ENCODE assay signal across 9 cellular contexts in genomic region chr18:11518788-11519685, GRCh38.
DNase-seq lines count a peak whose midpoint lies in the region; ATAC-seq, FAIRE-seq and TF ChIP-seq lines count a peak whose summit lies in the region.
"Had no signal": no experiment of that assay in that cellular context is flagged by ENCODE, and none has a peak within 500 bp of the region (broad histone marks: within the 10 kb centered on the region; RNA-seq: fewer than 3 reads in every experiment).

No MANE protein-coding gene starts in this region.

- no peaks in the 10 kb centered on the region for H3K9me3 Mint-ChIP-seq in activated CD8-positive, alpha-beta T cell treated with anti-CD3 and anti-CD28 coated beads, Interleukin-2, amount 10 ng/mL, durations not matched to agents 7 days and 5 days (ENCODE audit: insufficient read depth)
- H3K9me3 Mint-ChIP-seq: T-helper 1 cell treated with Interleukin-12 subunit alpha and Interleukin-12 subunit beta and Interleukin-4 antibody, amounts not matched to agents 30 μg/mL and 1 μg/mL, for 36 hours had no signal

- TF ChIP-seq CTCF in BE2C (IDR thresholded peaks at IDR 0.05; ENCODE audit: low read depth, low read length) (peak; percentile 79), left ventricle myocardium inferior (IDR thresholded peaks at IDR 0.05; ENCODE audit: borderline replicate concordance) (peak; percentile 70)

- H3K36me3 Mint-ChIP-seq in activated CD8-positive, alpha-beta T cell treated with anti-CD3 and anti-CD28 coated beads, Interleukin-2, amount 10 ng/mL, durations not matched to agents 7 days and 5 days (ENCODE audit: low read depth): no peaks in the 10 kb centered on the region

- H3K4me3 ChIP-seq in BE2C (ENCODE audit: low read depth, low read length): 0 out of 2 replicates have a peak overlapping the region, but pooled peaks have one; percentile 11
- no peak overlapping the region for H3K4me3 ChIP-seq in left ventricle myocardium inferior

- no peak overlapping the region for H3K27ac Mint-ChIP-seq in activated CD8-positive, alpha-beta T cell treated with anti-CD3 and anti-CD28 coated beads, Interleukin-2, amount 10 ng/mL, durations not matched to agents 7 days and 5 days
- H3K27ac Mint-ChIP-seq: T-helper 1 cell treated with Interleukin-12 subunit alpha and Interleukin-12 subunit beta and Interleukin-4 antibody, amounts not matched to agents 30 μg/mL and 1 μg/mL, for 36 hours had no signal

- H3K9me3 ChIP-seq in BE2C (no peaks in the 10 kb centered on the region), left ventricle myocardium inferior (replicated peaks) (no peaks in the 10 kb centered on the region)

- DNase-seq in BE2C: peak; percentile 64
- DNase-seq in GM18507 (ENCODE audit: extremely low spot score, insufficient read length, low read depth): peak; percentile 62
- DNase-seq in NCI-H345 treated with DMSO at 0.1 percent for 48 hours (lab: John Stamatoyannopoulos, UW; ENCODE audit: unreplicated experiment): peak; percentile 10
- peak; percentile 73 for DNase-seq in activated CD8-positive, alpha-beta T cell treated with anti-CD3 and anti-CD28 coated beads, Interleukin-2, amount 10 ng/mL, durations not matched to agents 7 days and 5 days
- DNase-seq in left ventricle myocardium inferior: no peak
- peak; percentile 30 to 35 for DNase-seq in stimulated activated CD4-positive, alpha-beta T cell treated with anti-CD3 and anti-CD28 coated beads, Interleukin-15, amount 100 ng/mL, for 48 hours (ENCODE audit: low read depth in 2 of 2)

- no peak overlapping the region for H3K4me3 Mint-ChIP-seq in activated CD8-positive, alpha-beta T cell treated with anti-CD3 and anti-CD28 coated beads, Interleukin-2, amount 10 ng/mL, durations not matched to agents 7 days and 5 days
- H3K4me3 Mint-ChIP-seq: T-helper 1 cell treated with Interleukin-12 subunit alpha and Interleukin-12 subunit beta and Interleukin-4 antibody, amounts not matched to agents 30 μg/mL and 1 μg/mL, for 36 hours had no signal

- H3K27ac ChIP-seq in left ventricle myocardium inferior (replicated peaks): no peak overlapping the region

- H3K4me1 ChIP-seq in BE2C (no peaks in the 10 kb centered on the region), left ventricle myocardium inferior (no peaks in the 10 kb centered on the region)

- POLR2A ChIA-PET in activated CD8-positive, alpha-beta T cell treated with anti-CD3 and anti-CD28 coated beads, Interleukin-2, amount 10 ng/mL, durations not matched to agents 7 days and 5 days (lab: Charles Lee): no interaction called here

- peak; percentile 88 for ATAC-seq in HG02943 (IDR thresholded peaks at IDR 0.05; ENCODE audit: low read depth, unreplicated experiment)
- ATAC-seq in activated CD8-positive, alpha-beta T cell treated with anti-CD3 and anti-CD28 coated beads, Interleukin-2, amount 10 ng/mL, durations not matched to agents 7 days and 5 days: peak; percentile 72
- ATAC-seq in HG03439 (IDR thresholded peaks at IDR 0.05; ENCODE audit: unreplicated experiment): no peak

- intact Hi-C loops in left ventricle myocardium inferior (cut with micrococcal nuclease): no loop called here

- CTCF ChIA-PET in activated CD8-positive, alpha-beta T cell treated with anti-CD3 and anti-CD28 coated beads, Interleukin-2, amount 10 ng/mL, durations not matched to agents 7 days and 5 days (lab: Charles Lee): interaction anchor here (0.6 to 2.7 kb wide), 13 partner anchors 8 to 732 kb away, joined by 3 to 13 read pairs (median 4); no protein-coding TSS in a partner anchor

- FAIRE-seq in GM18507 (lab: Jason Lieb, UNC): peak; percentile 73

- H3K36me3 ChIP-seq in BE2C: no peaks in the 10 kb centered on the region
- H3K36me3 ChIP-seq in left ventricle myocardium inferior: no peaks in the 10 kb centered on the region

- H3K27me3 Mint-ChIP-seq in activated CD8-positive, alpha-beta T cell treated with anti-CD3 and anti-CD28 coated beads, Interleukin-2, amount 10 ng/mL, durations not matched to agents 7 days and 5 days (ENCODE audit: low read depth): peaks cover 7% of the 10 kb centered on the region

- H3K4me1 Mint-ChIP-seq in activated CD8-positive, alpha-beta T cell treated with anti-CD3 and anti-CD28 coated beads, Interleukin-2, amount 10 ng/mL, durations not matched to agents 7 days and 5 days (ENCODE audit: low read depth): no peaks in the 10 kb centered on the region

- H3K27me3 ChIP-seq in BE2C (no peaks in the 10 kb centered on the region), left ventricle myocardium inferior (ENCODE audit: low read depth) (no peaks in the 10 kb centered on the region)
